In genomic region chr4:40592034-40592433, GRCh38 we compare ENCODE assay signal across 3 cellular contexts.
TF ChIP-seq lines count a peak whose summit lies in the region.

No MANE protein-coding gene starts in this region.

TF ChIP-seq in A549, 52 proteins besides CTCF, POLR2A, EP300 and RAD21:
- no peak for TF ChIP-seq CHD2 (IDR thresholded peaks at IDR 0.05; ENCODE audit: low read length, partially characterized antibody)
- TF ChIP-seq HOXA7 (CRISPR knock-in tag; IDR thresholded peaks at IDR 0.05) = no peak
- no peak for TF ChIP-seq HMGXB4 (CRISPR knock-in tag; IDR thresholded peaks at IDR 0.05; ENCODE audit: borderline replicate concordance)
- no peak for TF ChIP-seq USF2 (IDR thresholded peaks at IDR 0.05)
- no peak for TF ChIP-seq ELK1 (IDR thresholded peaks at IDR 0.05; ENCODE audit: low read depth, low read length)
- TF ChIP-seq FOSB (CRISPR knock-in tag; IDR thresholded peaks at IDR 0.05) = no peak
- TF ChIP-seq CHD4 (IDR thresholded peaks at IDR 0.05; ENCODE audit: borderline replicate concordance) = no peak
- TF ChIP-seq EHMT2 (IDR thresholded peaks at IDR 0.05; ENCODE audit: low read depth) = no peak
- TF ChIP-seq ATOH8 (CRISPR knock-in tag; IDR thresholded peaks at IDR 0.05; ENCODE audit: low read depth) = no peak
- TF ChIP-seq E2F6 (IDR thresholded peaks at IDR 0.05; ENCODE audit: borderline replicate concordance, low read depth) = no peak
- TF ChIP-seq ZNF302 (CRISPR knock-in tag; IDR thresholded peaks at IDR 0.05) = no peak
- no peak for TF ChIP-seq TP53 (CRISPR knock-in tag; IDR thresholded peaks at IDR 0.05)
- no peak for TF ChIP-seq CBX2 (IDR thresholded peaks at IDR 0.05; ENCODE audit: borderline replicate concordance, low read depth)
- TF ChIP-seq POLR2AphosphoS2 (conservative IDR thresholded peaks at IDR 0.05; ENCODE audit: low read length) = no peak
- TF ChIP-seq JUN (IDR thresholded peaks at IDR 0.05) = no peak
- no peak for TF ChIP-seq RCOR1 (IDR thresholded peaks at IDR 0.05; ENCODE audit: low read depth, low read length)
TF ChIP-seq in A549: peak in this region for 0.

TF ChIP-seq in GM12878, 131 proteins besides CTCF, POLR2A, EP300 and RAD21:
- TF ChIP-seq TCF12 (IDR thresholded peaks at IDR 0.05; ENCODE audit: low read depth, low read length) (no peak), FOS (IDR thresholded peaks at IDR 0.05; ENCODE audit: borderline replicate concordance, extremely low read depth, insufficient read length) (no peak), SIN3A (IDR thresholded peaks at IDR 0.05; ENCODE audit: low read depth, low read length) (no peak), ZNF207 (IDR thresholded peaks at IDR 0.05; ENCODE audit: borderline replicate concordance) (no peak), GABPA (IDR thresholded peaks at IDR 0.05; ENCODE audit: low read depth) (no peak), CBX3 (IDR thresholded peaks at IDR 0.05; ENCODE audit: borderline replicate concordance, low read depth) (no peak), CBX5 (IDR thresholded peaks at IDR 0.05; ENCODE audit: low read depth) (no peak), ASH2L (IDR thresholded peaks at IDR 0.05; ENCODE audit: borderline replicate concordance, low read depth) (no peak), PRDM15 (CRISPR knock-in tag; IDR thresholded peaks at IDR 0.05) (no peak), CEBPB (IDR thresholded peaks at IDR 0.05; ENCODE audit: borderline replicate concordance in 1 of 2, low read depth in 2 of 2, low read length in 2 of 2) (no peak), POLR2AphosphoS5 (IDR thresholded peaks at IDR 0.05; ENCODE audit: low read length) (no peak), TCF7 (IDR thresholded peaks at IDR 0.05; ENCODE audit: borderline replicate concordance) (no peak), MTA2 (IDR thresholded peaks at IDR 0.05; ENCODE audit: low read depth) (no peak), BCL11A (IDR thresholded peaks at IDR 0.05; ENCODE audit: low read depth, low read length) (no peak), HDGF (IDR thresholded peaks at IDR 0.05) (no peak), SMAD1 (IDR thresholded peaks at IDR 0.05; ENCODE audit: low read depth, partially characterized antibody) (no peak), NR2C1 (IDR thresholded peaks at IDR 0.05) (no peak)
TF ChIP-seq in GM12878: peak in this region for 0.

TF ChIP-seq in liver, 16 proteins besides CTCF, POLR2A, EP300 and RAD21:
- TF ChIP-seq HNF4A (conservative IDR thresholded peaks at IDR 0.05) (peak; percentile 64 to 84), FOXA1 (IDR thresholded peaks at IDR 0.05) (peak; percentile 24), MAX (IDR thresholded peaks at IDR 0.05) (peak; percentile 53), TAF1 (conservative IDR thresholded peaks at IDR 0.05) (no peak), FOXA2 (IDR thresholded peaks at IDR 0.05) (peak; percentile 46), RXRA (IDR thresholded peaks at IDR 0.05) (peak in 1 of 2 donors; percentile 83), EGR1 (IDR thresholded peaks at IDR 0.05; ENCODE audit: low read depth in 2 of 2) (no peak), JUND (IDR thresholded peaks at IDR 0.05) (peak in 1 of 2 donors; percentile 29), REST (IDR thresholded peaks at IDR 0.05) (peak; percentile 60), SP1 (IDR thresholded peaks at IDR 0.05) (peak; percentile 34), YY1 (IDR thresholded peaks at IDR 0.05) (peak; percentile 94), GABPA (IDR thresholded peaks at IDR 0.05 in 1 of 2, conservative IDR thresholded peaks at IDR 0.05 in 1 of 2) (no peak), ZBTB33 (IDR thresholded peaks at IDR 0.05) (peak; percentile 68), ATF3 (IDR thresholded peaks at IDR 0.05) (no peak), HNF4G (IDR thresholded peaks at IDR 0.05) (no peak), NR2F2 (IDR thresholded peaks at IDR 0.05) (no peak)
